ENCODE assay signal across 2 cellular contexts in the genomic region with DNA sequence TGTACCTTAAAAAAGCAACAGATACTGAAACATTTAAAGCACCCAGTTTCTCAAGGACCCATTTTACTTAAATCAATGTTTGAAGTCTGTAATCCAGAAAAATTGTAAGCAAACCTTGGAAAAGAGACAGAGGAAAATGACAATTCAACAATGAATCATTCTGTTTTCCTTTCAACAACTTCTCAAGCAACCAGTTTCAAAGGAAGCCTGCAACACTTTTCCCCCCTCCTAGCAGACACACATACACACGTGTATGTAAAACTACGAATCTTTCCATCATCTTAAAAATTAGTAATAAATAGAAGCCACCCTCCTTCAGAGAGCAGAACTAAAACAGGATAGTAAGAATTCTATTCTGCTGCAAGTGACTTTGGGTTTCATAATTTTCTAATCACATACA.
TF ChIP-seq lines count a peak whose summit lies in the region.

No MANE protein-coding gene starts in this region.

TF ChIP-seq in GM12878, 131 proteins besides CTCF, POLR2A, EP300 and RAD21 (continued from another document):
- no peak for TF ChIP-seq SRF (IDR thresholded peaks at IDR 0.05; ENCODE audit: low read depth in 2 of 2, low read length in 2 of 2)
- no peak for TF ChIP-seq MTA3 (IDR thresholded peaks at IDR 0.05; ENCODE audit: borderline replicate concordance, low read length)
- no peak; the same call in 1 of the 2 replicates for TF ChIP-seq NFIC (IDR thresholded peaks at IDR 0.05; ENCODE audit: low read depth, low read length)
- TF ChIP-seq, protein P1, sequence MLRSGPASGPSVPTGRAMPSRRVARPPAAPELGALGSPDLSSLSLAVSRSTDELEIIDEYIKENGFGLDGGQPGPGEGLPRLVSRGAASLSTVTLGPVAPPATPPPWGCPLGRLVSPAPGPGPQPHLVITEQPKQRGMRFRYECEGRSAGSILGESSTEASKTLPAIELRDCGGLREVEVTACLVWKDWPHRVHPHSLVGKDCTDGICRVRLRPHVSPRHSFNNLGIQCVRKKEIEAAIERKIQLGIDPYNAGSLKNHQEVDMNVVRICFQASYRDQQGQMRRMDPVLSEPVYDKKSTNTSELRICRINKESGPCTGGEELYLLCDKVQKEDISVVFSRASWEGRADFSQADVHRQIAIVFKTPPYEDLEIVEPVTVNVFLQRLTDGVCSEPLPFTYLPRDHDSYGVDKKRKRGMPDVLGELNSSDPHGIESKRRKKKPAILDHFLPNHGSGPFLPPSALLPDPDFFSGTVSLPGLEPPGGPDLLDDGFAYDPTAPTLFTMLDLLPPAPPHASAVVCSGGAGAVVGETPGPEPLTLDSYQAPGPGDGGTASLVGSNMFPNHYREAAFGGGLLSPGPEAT (IDR thresholded peaks at IDR 0.05; ENCODE audit: low read depth), result no peak
- no peak for TF ChIP-seq FOS (IDR thresholded peaks at IDR 0.05; ENCODE audit: borderline replicate concordance, extremely low read depth, insufficient read length)

TF ChIP-seq in liver, 16 proteins besides CTCF, POLR2A, EP300 and RAD21 (continued from another document):
- TF ChIP-seq, protein P2, sequence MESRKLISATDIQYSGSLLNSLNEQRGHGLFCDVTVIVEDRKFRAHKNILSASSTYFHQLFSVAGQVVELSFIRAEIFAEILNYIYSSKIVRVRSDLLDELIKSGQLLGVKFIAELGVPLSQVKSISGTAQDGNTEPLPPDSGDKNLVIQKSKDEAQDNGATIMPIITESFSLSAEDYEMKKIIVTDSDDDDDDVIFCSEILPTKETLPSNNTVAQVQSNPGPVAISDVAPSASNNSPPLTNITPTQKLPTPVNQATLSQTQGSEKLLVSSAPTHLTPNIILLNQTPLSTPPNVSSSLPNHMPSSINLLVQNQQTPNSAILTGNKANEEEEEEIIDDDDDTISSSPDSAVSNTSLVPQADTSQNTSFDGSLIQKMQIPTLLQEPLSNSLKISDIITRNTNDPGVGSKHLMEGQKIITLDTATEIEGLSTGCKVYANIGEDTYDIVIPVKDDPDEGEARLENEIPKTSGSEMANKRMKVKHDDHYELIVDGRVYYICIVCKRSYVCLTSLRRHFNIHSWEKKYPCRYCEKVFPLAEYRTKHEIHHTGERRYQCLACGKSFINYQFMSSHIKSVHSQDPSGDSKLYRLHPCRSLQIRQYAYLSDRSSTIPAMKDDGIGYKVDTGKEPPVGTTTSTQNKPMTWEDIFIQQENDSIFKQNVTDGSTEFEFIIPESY (IDR thresholded peaks at IDR 0.05), result no peak
